Comparison of ENCODE assay signal across 13 cellular contexts in the genomic region with DNA sequence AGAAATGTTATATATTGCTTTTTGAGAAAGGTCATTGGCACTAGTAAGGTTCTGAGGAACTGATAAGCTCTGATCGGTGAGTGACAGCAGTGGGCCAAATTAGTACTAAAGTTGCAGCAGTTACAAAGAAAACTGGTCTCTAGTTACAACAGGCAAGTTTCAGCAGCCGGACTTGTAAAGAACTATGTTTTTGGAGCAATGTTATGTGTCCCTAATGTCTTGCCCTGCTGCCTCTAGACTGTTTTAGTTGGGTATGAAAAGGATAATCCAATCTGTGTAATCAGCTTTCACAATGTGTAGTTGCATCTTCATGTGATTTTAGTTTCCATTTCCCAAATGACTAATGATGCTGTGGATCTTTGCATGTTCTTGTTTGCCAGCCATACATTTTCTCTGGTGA.
A peak's percentile ranks its signal among the peaks of the same experiment; 100 is the strongest.
DNase-seq lines count a peak whose midpoint lies in the region; ATAC-seq and TF ChIP-seq lines count a peak whose summit lies in the region.
"Had no signal": no experiment of that assay in that cellular context is flagged by ENCODE, and none has a peak within 500 bp of the region (broad histone marks: within the 10 kb centered on the region; RNA-seq: fewer than 3 reads in every experiment).

No MANE protein-coding gene starts in this region.

- H3K4me3 Mint-ChIP-seq in CD8-positive, alpha-beta memory T cell = peak overlapping the region in 4 of 7 donors; percentile 14 to 33 (median 23)
- peak overlapping the region in 2 of 3 donors; percentile 18 to 25 for H3K4me3 Mint-ChIP-seq in T-cell
- H3K4me3 Mint-ChIP-seq: H9 had no signal

- no peak overlapping the region for H4K8ac ChIP-seq in neuronal stem cell (ENCODE audit: low read depth, low read length)

- POLR2A ChIA-PET in CD8-positive, alpha-beta memory T cell (lab: Charles Lee) = no interaction called here
- POLR2A ChIA-PET in T-cell (lab: Charles Lee) = no interaction called here

- ATAC-seq in GM18858 (IDR thresholded peaks at IDR 0.05; ENCODE audit: unreplicated experiment) = peak; percentile 68
- peak; percentile 58 for ATAC-seq in HG02884 (IDR thresholded peaks at IDR 0.05; ENCODE audit: unreplicated experiment)
- no peak for ATAC-seq in T-cell (replicated peaks in 1 of 4)

- H2BK15ac ChIP-seq in neuronal stem cell (ENCODE audit: low read length) = no peak overlapping the region

- H3K9me2 ChIP-seq in hepatocyte (replicated peaks; ENCODE audit: insufficient read depth) = no peaks in the 10 kb centered on the region

- H4K91ac ChIP-seq in neuronal stem cell (ENCODE audit: low read depth, low read length, poor library complexity) = no peak overlapping the region

- H3K9me3 ChIP-seq in CD8-positive, alpha-beta memory T cell (ENCODE audit: low read length) = no peaks in the 10 kb centered on the region
- H3K9me3 ChIP-seq in hepatocyte (ENCODE audit: low read depth) (no peaks in the 10 kb centered on the region), neuronal stem cell (replicated peaks in 1 of 2; ENCODE audit: control insufficient read depth in 2 of 2, insufficient read depth in 1 of 2, low read depth in 1 of 2, low read length in 2 of 2) (no peaks in the 10 kb centered on the region), right atrium auricular region (no peaks in the 10 kb centered on the region)
- H3K9me3 ChIP-seq: BLaER1 treated with 17β-estradiol and CSF1 and Interleukin-3, amounts not matched to agents 10 nM and 100 nM; SJSA1 had no signal

- no peaks in the 10 kb centered on the region for H3K79me2 ChIP-seq in hepatocyte

- no peak for TF ChIP-seq CTCF in hepatocyte (IDR thresholded peaks at IDR 0.05; ENCODE audit: poor library complexity)
- TF ChIP-seq CTCF in right atrium auricular region (IDR thresholded peaks at IDR 0.05) = no peak

- peak overlapping the region in 2 of 8 donors; percentile 12 to 19 for H3K27ac Mint-ChIP-seq in CD8-positive, alpha-beta memory T cell
- H3K27ac Mint-ChIP-seq in T-cell = peak overlapping the region in 1 of 2 donors; percentile 58
- H3K27ac Mint-ChIP-seq: H9 had no signal

- H3K23ac ChIP-seq in neuronal stem cell (ENCODE audit: low read depth, low read length, poor library complexity) = no peak overlapping the region

- H3K14ac ChIP-seq in neuronal stem cell (ENCODE audit: low read length) = no peak overlapping the region

- no peaks in the 10 kb centered on the region for H3K36me3 ChIP-seq in CD8-positive, alpha-beta memory T cell (ENCODE audit: insufficient read depth, low read length)
- H3K36me3 ChIP-seq in hepatocyte (replicated peaks; ENCODE audit: insufficient read depth, low read depth) (no peaks in the 10 kb centered on the region), neuronal stem cell (replicated peaks in 1 of 2; ENCODE audit: control insufficient read depth in 2 of 2, insufficient read depth in 2 of 2, low read length in 2 of 2) (no peaks in the 10 kb centered on the region), right atrium auricular region (no peaks in the 10 kb centered on the region)
- H3K36me3 ChIP-seq: BLaER1 treated with 17β-estradiol and CSF1 and Interleukin-3, amounts not matched to agents 10 nM and 100 nM; brain microvascular endothelial cell; SJSA1 had no signal

- H3K4me3 ChIP-seq in CD8-positive, alpha-beta memory T cell (ENCODE audit: low read length) = no peak overlapping the region
- H3K4me3 ChIP-seq in hepatocyte (no peak overlapping the region), neuronal stem cell (ENCODE audit: low read length in 2 of 2) (no peak overlapping the region), right atrium auricular region (no peak overlapping the region)
- H3K4me3 ChIP-seq: BLaER1 treated with 17β-estradiol and CSF1 and Interleukin-3, amounts not matched to agents 10 nM and 100 nM; SJSA1 had no signal

- no peak overlapping the region for H3K27ac ChIP-seq in CD8-positive, alpha-beta memory T cell (ENCODE audit: low read depth, low read length)
- H3K27ac ChIP-seq in hepatocyte (no peak overlapping the region), neuronal stem cell (replicated peaks; ENCODE audit: low read length) (no peak overlapping the region), right atrium auricular region (no peak overlapping the region)
- H3K27ac ChIP-seq: BLaER1 treated with 17β-estradiol and CSF1 and Interleukin-3, amounts not matched to agents 10 nM and 100 nM; brain microvascular endothelial cell; SJSA1 had no signal

- H2BK120ac ChIP-seq in neuronal stem cell (ENCODE audit: low read depth, low read length) = no peak overlapping the region

- CTCF ChIA-PET in CD8-positive, alpha-beta memory T cell (lab: Charles Lee) = no interaction called here
- CTCF ChIA-PET in T-cell (lab: Charles Lee) = interaction anchor here in 1 of 2 donors (0.5 kb wide), 1 partner anchor 182 kb away, joined by 4 read pairs; no protein-coding TSS in a partner anchor

- H3K27me3 ChIP-seq in CD8-positive, alpha-beta memory T cell (ENCODE audit: insufficient read depth, low read length, poor library complexity, severe bottlenecking) = no peaks in the 10 kb centered on the region
- no peaks in the 10 kb centered on the region for H3K27me3 ChIP-seq in hepatocyte
- no peaks in the 10 kb centered on the region for H3K27me3 ChIP-seq in neuronal stem cell (ENCODE audit: control insufficient read depth in 3 of 3, insufficient read depth in 3 of 3, low read depth in 1 of 3, low read length in 3 of 3)
- no peaks in the 10 kb centered on the region for H3K27me3 ChIP-seq in right atrium auricular region
- H3K27me3 ChIP-seq: BLaER1 treated with 17β-estradiol and CSF1 and Interleukin-3, amounts not matched to agents 10 nM and 100 nM; brain microvascular endothelial cell; SJSA1 had no signal

- H2BK5ac ChIP-seq in neuronal stem cell (ENCODE audit: low read length) = no peak overlapping the region

- peaks cover 21% of the 10 kb centered on the region for H3K4me1 ChIP-seq in CD8-positive, alpha-beta memory T cell (ENCODE audit: insufficient read depth, low read length)
- no peaks in the 10 kb centered on the region for H3K4me1 ChIP-seq in hepatocyte (ENCODE audit: insufficient read depth)
- H3K4me1 ChIP-seq in neuronal stem cell (ENCODE audit: control insufficient read depth in 2 of 2, insufficient read depth in 1 of 2, low read depth in 1 of 2, low read length in 2 of 2) = no peaks in the 10 kb centered on the region
- H3K4me1 ChIP-seq in right atrium auricular region = no peaks in the 10 kb centered on the region
- H3K4me1 ChIP-seq: BLaER1 treated with 17β-estradiol and CSF1 and Interleukin-3, amounts not matched to agents 10 nM and 100 nM; SJSA1 had no signal

- 36% methylated on average over 2 of the region's 2 CpGs for WGBS in hepatocyte (ENCODE audit: low lambda C conversion rate, missing lambda C conversion rate)
- no CpG with 5 or more reads among the region's 2 CpGs for WGBS in neuronal stem cell (ENCODE audit: extremely low coverage in 2 of 2, insufficient read length in 2 of 2, insufficient replicate concordance in 1 of 2), 2 donors

- H3K4me1 Mint-ChIP-seq in CD8-positive, alpha-beta memory T cell = peaks cover 75 to 93% (median 92%) of the 10 kb centered on the region in 3 donors
- H3K4me1 Mint-ChIP-seq in T-cell = peaks cover 81 to 90% (median 82%) of the 10 kb centered on the region in 3 donors

- H3K4ac ChIP-seq in neuronal stem cell (ENCODE audit: low read length) = no peak overlapping the region

- H2AFZ ChIP-seq in hepatocyte (no peak overlapping the region), neuronal stem cell (ENCODE audit: low read length) (no peak overlapping the region)

- no peak overlapping the region for H3K18ac ChIP-seq in neuronal stem cell (ENCODE audit: low read length)

- H3K79me1 ChIP-seq in neuronal stem cell (ENCODE audit: low read depth, low read length) = no peaks in the 10 kb centered on the region

- no peaks in the 10 kb centered on the region for H3K9me3 Mint-ChIP-seq in CD8-positive, alpha-beta memory T cell
- no peaks in the 10 kb centered on the region for H3K9me3 Mint-ChIP-seq in T-cell
- H3K9me3 Mint-ChIP-seq: H9 had no signal

- no peak overlapping the region for H2BK12ac ChIP-seq in neuronal stem cell (ENCODE audit: low read length)

- no peak overlapping the region for H3K4me2 ChIP-seq in hepatocyte
- H3K4me2 ChIP-seq in neuronal stem cell (ENCODE audit: insufficient read depth, low read length, poor library complexity, severe bottlenecking) = no peak overlapping the region
- H3K4me2 ChIP-seq: BLaER1 treated with 17β-estradiol and CSF1 and Interleukin-3, amounts not matched to agents 10 nM and 100 nM had no signal

- DNase-seq in CD8-positive, alpha-beta memory T cell = no peak
- no peak for DNase-seq in T-cell
- DNase-seq in NCI-H1436 (lab: John Stamatoyannopoulos, UW) = no peak
- no peak for DNase-seq in hepatocyte (ENCODE audit: low spot score)
- DNase-seq in neuronal stem cell (ENCODE audit: low spot score) = no peak
- DNase-seq in right atrium auricular region (ENCODE audit: low spot score) = no peak
- DNase-seq: brain microvascular endothelial cell, H9, IMR-90 had no signal

- no peaks in the 10 kb centered on the region for H3K27me3 Mint-ChIP-seq in CD8-positive, alpha-beta memory T cell
- H3K27me3 Mint-ChIP-seq in T-cell = no peaks in the 10 kb centered on the region

- H4K20me1 ChIP-seq in hepatocyte (ENCODE audit: insufficient read depth, poor library complexity, severe bottlenecking) = no peaks in the 10 kb centered on the region
- H4K20me1 ChIP-seq: BLaER1 treated with 17β-estradiol and CSF1 and Interleukin-3, amounts not matched to agents 10 nM and 100 nM had no signal

- H2AK5ac ChIP-seq in neuronal stem cell (ENCODE audit: low read depth, low read length) = no peak overlapping the region

- H3K36me3 Mint-ChIP-seq in CD8-positive, alpha-beta memory T cell = no peaks in the 10 kb centered on the region
- peaks cover 3% of the 10 kb centered on the region for H3K36me3 Mint-ChIP-seq in T-cell

- no peak overlapping the region for H3K9ac ChIP-seq in neuronal stem cell (ENCODE audit: low read depth, low read length, poor library complexity)
- H3K9ac ChIP-seq: BLaER1 treated with 17β-estradiol and CSF1 and Interleukin-3, amounts not matched to agents 10 nM and 100 nM had no signal

Comparison
In these comparisons a context has a peak if more than half of its experiments do, and no peak if none do; other contexts are left out.
1. ATAC-seq: peak in GM18858 (single experiment) and HG02884 (single experiment); none in T-cell (0 of 4).